Comparison of ENCODE assay signal across 8 cellular contexts in the genomic region with DNA sequence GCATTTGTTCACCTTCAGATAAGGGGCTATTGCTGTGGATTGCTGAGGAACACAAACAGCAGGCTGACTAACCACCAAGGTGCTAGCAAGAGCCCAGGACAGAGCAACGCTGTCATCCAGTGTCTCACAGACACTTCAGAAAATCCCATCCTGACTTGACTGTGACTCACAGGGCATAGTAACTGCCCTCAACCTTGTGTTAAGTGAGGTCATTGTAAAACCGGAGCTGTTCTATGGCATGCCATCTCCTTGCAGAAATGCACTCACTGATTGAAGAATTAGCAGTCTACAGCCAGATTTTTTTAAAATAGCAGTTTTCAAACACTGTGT. TPM values are rescaled to one million over a fixed set of nuclear protein-coding genes. Genes with fewer than 3 reads are reported as not detected.
DNase-seq lines count a peak whose midpoint lies in the region; ATAC-seq and TF ChIP-seq lines count a peak whose summit lies in the region.

No MANE protein-coding gene starts in this region.

- no TSS peak for BruUV-seq in Caco-2 (replicated peaks; lab: Mats Ljungman, UMichigan)

- peaks cover 2% of the 10 kb centered on the region for H3K36me3 ChIP-seq in Caco-2 (ENCODE audit: control insufficient read depth, insufficient read depth, low read length)

- no peaks in the 10 kb centered on the region for H3K27me3 Mint-ChIP-seq in Caco-2 (ENCODE audit: insufficient read depth, unreplicated experiment)
- peaks cover 11% of the 10 kb centered on the region for H3K27me3 Mint-ChIP-seq in activated T-helper 17 cell treated with anti-CD3 and anti-CD28 coated beads, Interleukin-2, amount 50 U/mL, for 72 hours

- DNase-seq in Caco-2 (peak; percentile 60 to 64), kidney glomerular epithelial cell (lab: John Stamatoyannopoulos, UW) (peak; percentile 94), NCI-H1694 treated with DMSO at 0.1 percent for 48 hours (lab: John Stamatoyannopoulos, UW) (no peak), NCI-H2029 treated with DMSO at 0.1 percent for 48 hours (lab: John Stamatoyannopoulos, UW) (no peak), amygdala (lab: John Stamatoyannopoulos, UW) (no peak)

- H3K4me3 Mint-ChIP-seq in Caco-2 (ENCODE audit: unreplicated experiment) = no peak overlapping the region
- H3K4me3 Mint-ChIP-seq in activated T-helper 17 cell treated with anti-CD3 and anti-CD28 coated beads, Interleukin-2, amount 50 U/mL, for 72 hours = no peak overlapping the region

- ATAC-seq in GM21825 (IDR thresholded peaks at IDR 0.05; ENCODE audit: unreplicated experiment) (peak; percentile 51), HG03175 (IDR thresholded peaks at IDR 0.05; ENCODE audit: unreplicated experiment) (no peak)
- ATAC-seq in activated T-helper 17 cell treated with anti-CD3 and anti-CD28 coated beads, Interleukin-2, amount 50 U/mL, for 72 hours (replicated peaks) = peak; percentile 98

- peaks cover 44% of the 10 kb centered on the region for H3K4me1 Mint-ChIP-seq in Caco-2 (ENCODE audit: low read depth, unreplicated experiment)
- H3K4me1 Mint-ChIP-seq in activated T-helper 17 cell treated with anti-CD3 and anti-CD28 coated beads, Interleukin-2, amount 50 U/mL, for 72 hours = no peaks in the 10 kb centered on the region

- POLR2A ChIA-PET in Caco-2 (lab: Charles Lee) = no interaction called here

- no peak for TF ChIP-seq CTCF in Caco-2 (IDR thresholded peaks at IDR 0.05; ENCODE audit: insufficient read depth in 1 of 2, low read depth in 1 of 2, low read length in 1 of 2, severe bottlenecking in 1 of 2, unreplicated experiment in 1 of 2)

- H3K27ac Mint-ChIP-seq in Caco-2 (ENCODE audit: unreplicated experiment) = peak overlapping the region; percentile 84
- H3K27ac Mint-ChIP-seq in activated T-helper 17 cell treated with anti-CD3 and anti-CD28 coated beads, Interleukin-2, amount 50 U/mL, for 72 hours = no peak overlapping the region

- no peaks in the 10 kb centered on the region for H3K27me3 ChIP-seq in Caco-2 (replicated peaks; ENCODE audit: control insufficient read depth, insufficient read depth, low read length)

- H3K4me1 ChIP-seq in Caco-2 = peaks cover 35% of the 10 kb centered on the region

- CTCF ChIA-PET in Caco-2 (lab: Charles Lee) = interaction anchor here (2.5 kb wide), 1 partner anchor 9 kb away, joined by 20 read pairs; no protein-coding TSS in a partner anchor

- H3K9me3 Mint-ChIP-seq in Caco-2 (ENCODE audit: unreplicated experiment) = no peaks in the 10 kb centered on the region
- no peaks in the 10 kb centered on the region for H3K9me3 Mint-ChIP-seq in activated T-helper 17 cell treated with anti-CD3 and anti-CD28 coated beads, Interleukin-2, amount 50 U/mL, for 72 hours

- intact Hi-C loops in Caco-2 (cut with micrococcal nuclease; ENCODE audit: unreplicated experiment) = loop anchor here (1.0 kb wide), 2 partner anchors 9 to 155 kb away; no protein-coding TSS in a partner anchor

- H3K36me3 Mint-ChIP-seq in Caco-2 (ENCODE audit: insufficient read depth, unreplicated experiment) = peaks cover 80% of the 10 kb centered on the region
- no peaks in the 10 kb centered on the region for H3K36me3 Mint-ChIP-seq in activated T-helper 17 cell treated with anti-CD3 and anti-CD28 coated beads, Interleukin-2, amount 50 U/mL, for 72 hours (ENCODE audit: low read depth)

- no peak overlapping the region for H3K4me3 ChIP-seq in Caco-2 (ENCODE audit: low read depth, low read length)

- H3K9me3 ChIP-seq in Caco-2 = no peaks in the 10 kb centered on the region

RNA-seq across cellular contexts. Expression of gene TNFRSF19, which starts 51.1 kb away (rescaled TPM):
- total RNA-seq in Caco-2 (2022) = 63.4 and 66.4 TPM in 2 replicates
- total RNA-seq in activated T-helper 17 cell treated with anti-CD3 and anti-CD28 coated beads, Interleukin-2, amount 50 U/mL, for 72 hours = under 1 TPM in 1 of 2 donors, not detected in 1; 0.28 TPM

Comparison
In these comparisons a context has a peak if more than half of its experiments do, and no peak if none do; other contexts are left out.
1. DNase-seq: peak in Caco-2 (2 of 2) and kidney glomerular epithelial cell (single experiment); none in NCI-H1694 treated with DMSO at 0.1 percent for 48 hours (single experiment), NCI-H2029 treated with DMSO at 0.1 percent for 48 hours (single experiment) and amygdala (0 of 56).
2. RNA of gene TNFRSF19, which starts 51.1 kb away (total RNA-seq): 63.4 to 66.4 TPM in Caco-2; 0.28 TPM in activated T-helper 17 cell treated with anti-CD3 and anti-CD28 coated beads, Interleukin-2, amount 50 U/mL, for 72 hours; every median in the first group is over 10 times any median in the second.